Comparison of ENCODE assay signal across 9 cellular contexts in genomic region chr6:20092071-20092566, GRCh38.
A peak's percentile ranks its signal among the peaks of the same experiment; 100 is the strongest.
DNase-seq lines count a peak whose midpoint lies in the region; ATAC-seq and TF ChIP-seq lines count a peak whose summit lies in the region.
"Had no signal": no experiment of that assay in that cellular context is flagged by ENCODE, and none has a peak within 500 bp of the region (broad histone marks: within the 10 kb centered on the region; RNA-seq: fewer than 3 reads in every experiment).

No MANE protein-coding gene starts in this region.

- CTCF ChIA-PET in activated CD8-positive, alpha-beta T cell treated with anti-CD3 and anti-CD28 coated beads for 36 hours (lab: Charles Lee), result interaction anchor here (0.7 to 6.1 kb wide), 29 partner anchors 9 to 1496 kb away, joined by 3 to 64 read pairs (median 4); partner anchors contain the start of gene MBOAT1
- CTCF ChIA-PET in activated CD8-positive, alpha-beta T cell treated with anti-CD3 and anti-CD28 coated beads, Interleukin-2, amount 10 ng/mL, durations not matched to agents 7 days and 5 days (lab: Charles Lee), result interaction anchor here (0.5 to 3.2 kb wide), 24 partner anchors 15 to 443 kb away, joined by 3 to 39 read pairs (median 4); partner anchors contain the start of genes CDKAL1 and MBOAT1

- no peaks in the 10 kb centered on the region for H3K36me3 ChIP-seq in liver (ENCODE audit: control insufficient read depth in 4 of 4, insufficient read depth in 3 of 4, low read depth in 1 of 4, low read length in 3 of 4)

- POLR2A ChIA-PET in activated CD8-positive, alpha-beta T cell treated with anti-CD3 and anti-CD28 coated beads for 36 hours (lab: Charles Lee), result no interaction called here
- POLR2A ChIA-PET in activated CD8-positive, alpha-beta T cell treated with anti-CD3 and anti-CD28 coated beads, Interleukin-2, amount 10 ng/mL, durations not matched to agents 7 days and 5 days (lab: Charles Lee), result no interaction called here

- no peaks in the 10 kb centered on the region for H3K4me1 ChIP-seq in liver (ENCODE audit: control insufficient read depth in 4 of 4, insufficient read depth in 4 of 4, low read length in 3 of 4)

- intact Hi-C loops in activated CD8-positive, alpha-beta T cell treated with anti-CD3 and anti-CD28 coated beads for 36 hours (cut with micrococcal nuclease), result loop anchor here (5.0 kb wide), 2 partner anchors 35 to 435 kb away; no protein-coding TSS in a partner anchor

- H3K9me3 Mint-ChIP-seq in activated CD8-positive, alpha-beta T cell treated with anti-CD3 and anti-CD28 coated beads for 36 hours, result no peaks in the 10 kb centered on the region
- H3K9me3 Mint-ChIP-seq in activated CD8-positive, alpha-beta T cell treated with anti-CD3 and anti-CD28 coated beads, Interleukin-2, amount 10 ng/mL, durations not matched to agents 7 days and 5 days (ENCODE audit: insufficient read depth), result no peaks in the 10 kb centered on the region
- H3K9me3 Mint-ChIP-seq: central memory CD8-positive, alpha-beta T cell had no signal

- H3K27ac ChIP-seq in liver (ENCODE audit: low read depth in 1 of 2, low read length in 2 of 2), result no peak overlapping the region

- peak; percentile 89 to 94 for TF ChIP-seq RAD21 in liver (IDR thresholded peaks at IDR 0.05)

- no peak overlapping the region for H3K27ac Mint-ChIP-seq in activated CD8-positive, alpha-beta T cell treated with anti-CD3 and anti-CD28 coated beads for 36 hours
- H3K27ac Mint-ChIP-seq in activated CD8-positive, alpha-beta T cell treated with anti-CD3 and anti-CD28 coated beads, Interleukin-2, amount 10 ng/mL, durations not matched to agents 7 days and 5 days, result no peak overlapping the region

- TF ChIP-seq CTCF in activated CD8-positive, alpha-beta T cell treated with anti-CD3 and anti-CD28 coated beads for 36 hours (IDR thresholded peaks at IDR 0.05), result peak; percentile 72
- TF ChIP-seq CTCF in liver (IDR thresholded peaks at IDR 0.05; ENCODE audit: low read depth, low read length, missing input control), result peak; percentile 76

- no peaks in the 10 kb centered on the region for H3K27me3 ChIP-seq in liver (ENCODE audit: control insufficient read depth in 4 of 4, insufficient read depth in 4 of 4, low read length in 3 of 4)

- H3K4me3 ChIP-seq in liver (ENCODE audit: low read depth in 1 of 3, low read length in 3 of 3), result no peak overlapping the region

- no peaks in the 10 kb centered on the region for H3K36me3 Mint-ChIP-seq in activated CD8-positive, alpha-beta T cell treated with anti-CD3 and anti-CD28 coated beads for 36 hours (ENCODE audit: low read depth)
- H3K36me3 Mint-ChIP-seq in activated CD8-positive, alpha-beta T cell treated with anti-CD3 and anti-CD28 coated beads, Interleukin-2, amount 10 ng/mL, durations not matched to agents 7 days and 5 days (ENCODE audit: low read depth), result no peaks in the 10 kb centered on the region

- H3K4me1 Mint-ChIP-seq in activated CD8-positive, alpha-beta T cell treated with anti-CD3 and anti-CD28 coated beads for 36 hours (ENCODE audit: low read depth), result no peaks in the 10 kb centered on the region
- no peaks in the 10 kb centered on the region for H3K4me1 Mint-ChIP-seq in activated CD8-positive, alpha-beta T cell treated with anti-CD3 and anti-CD28 coated beads, Interleukin-2, amount 10 ng/mL, durations not matched to agents 7 days and 5 days (ENCODE audit: low read depth)
- H3K4me1 Mint-ChIP-seq: central memory CD8-positive, alpha-beta T cell had no signal

- no peak overlapping the region for H3K9ac ChIP-seq in liver (ENCODE audit: low read depth in 1 of 2, low read length in 2 of 2)

- H3K4me3 Mint-ChIP-seq in activated CD8-positive, alpha-beta T cell treated with anti-CD3 and anti-CD28 coated beads for 36 hours, result no peak overlapping the region
- H3K4me3 Mint-ChIP-seq in activated CD8-positive, alpha-beta T cell treated with anti-CD3 and anti-CD28 coated beads, Interleukin-2, amount 10 ng/mL, durations not matched to agents 7 days and 5 days, result no peak overlapping the region
- H3K4me3 Mint-ChIP-seq: central memory CD8-positive, alpha-beta T cell had no signal

- no peak for DNase-seq in activated CD8-positive, alpha-beta T cell treated with anti-CD3 and anti-CD28 coated beads for 36 hours
- no peak for DNase-seq in activated CD8-positive, alpha-beta T cell treated with anti-CD3 and anti-CD28 coated beads, Interleukin-2, amount 10 ng/mL, durations not matched to agents 7 days and 5 days
- DNase-seq in NCI-H774 (lab: John Stamatoyannopoulos, UW), result peak; percentile 64
- peak; percentile 38 for DNase-seq in cerebellar cortex (ENCODE audit: low spot score)

- WGBS in liver, result 9% methylated on average over 1 of the region's 1 CpG

- ATAC-seq in activated CD8-positive, alpha-beta T cell treated with anti-CD3 and anti-CD28 coated beads for 36 hours, result no peak
- no peak for ATAC-seq in activated CD8-positive, alpha-beta T cell treated with anti-CD3 and anti-CD28 coated beads, Interleukin-2, amount 10 ng/mL, durations not matched to agents 7 days and 5 days
- ATAC-seq in HG03354 (IDR thresholded peaks at IDR 0.05; ENCODE audit: poor library complexity, severe bottlenecking, unreplicated experiment) (peak; percentile 69), GM21367 (IDR thresholded peaks at IDR 0.05; ENCODE audit: unreplicated experiment) (no peak), HG02852 (IDR thresholded peaks at IDR 0.05; ENCODE audit: unreplicated experiment) (no peak)

- peaks cover 3% of the 10 kb centered on the region for H3K27me3 Mint-ChIP-seq in activated CD8-positive, alpha-beta T cell treated with anti-CD3 and anti-CD28 coated beads for 36 hours
- H3K27me3 Mint-ChIP-seq in activated CD8-positive, alpha-beta T cell treated with anti-CD3 and anti-CD28 coated beads, Interleukin-2, amount 10 ng/mL, durations not matched to agents 7 days and 5 days (ENCODE audit: low read depth), result peaks cover 2% of the 10 kb centered on the region
- H3K27me3 Mint-ChIP-seq: central memory CD8-positive, alpha-beta T cell had no signal

- peaks cover 0 to 5% (median under 1%) of the 10 kb centered on the region in 4 donors for H3K9me3 ChIP-seq in liver (ENCODE audit: control insufficient read depth in 4 of 4, low read length in 3 of 4)

TF ChIP-seq in liver, 16 proteins besides CTCF, POLR2A, EP300 and RAD21 (continues in another document):
- no peak for TF ChIP-seq HNF4A (conservative IDR thresholded peaks at IDR 0.05)
- no peak for TF ChIP-seq HNF4G (IDR thresholded peaks at IDR 0.05)
- TF ChIP-seq YY1 (IDR thresholded peaks at IDR 0.05), result no peak
- no peak for TF ChIP-seq ZBTB33 (IDR thresholded peaks at IDR 0.05)
- TF ChIP-seq JUND (IDR thresholded peaks at IDR 0.05), result no peak
- no peak for TF ChIP-seq SP1 (IDR thresholded peaks at IDR 0.05)
- TF ChIP-seq REST (IDR thresholded peaks at IDR 0.05), result no peak
- TF ChIP-seq ATF3 (IDR thresholded peaks at IDR 0.05), result no peak
- TF ChIP-seq RXRA (IDR thresholded peaks at IDR 0.05), result no peak
- no peak for TF ChIP-seq GABPA (IDR thresholded peaks at IDR 0.05 in 1 of 2, conservative IDR thresholded peaks at IDR 0.05 in 1 of 2)
- TF ChIP-seq EGR1 (IDR thresholded peaks at IDR 0.05; ENCODE audit: low read depth in 2 of 2), result no peak
- no peak for TF ChIP-seq NR2F2 (IDR thresholded peaks at IDR 0.05)
- no peak for TF ChIP-seq FOXA2 (IDR thresholded peaks at IDR 0.05)
- no peak for TF ChIP-seq MAX (IDR thresholded peaks at IDR 0.05)
- no peak for TF ChIP-seq TAF1 (conservative IDR thresholded peaks at IDR 0.05)

Comparison
In these comparisons a context has a peak if more than half of its experiments do, and no peak if none do; other contexts are left out.
1. DNase-seq: peak in NCI-H774 (single experiment) and cerebellar cortex (single experiment); none in activated CD8-positive, alpha-beta T cell treated with anti-CD3 and anti-CD28 coated beads for 36 hours (single experiment) and activated CD8-positive, alpha-beta T cell treated with anti-CD3 and anti-CD28 coated beads, Interleukin-2, amount 10 ng/mL, durations not matched to agents 7 days and 5 days (single experiment).